ENCODE assay signal across 11 cellular contexts in the genomic region with DNA sequence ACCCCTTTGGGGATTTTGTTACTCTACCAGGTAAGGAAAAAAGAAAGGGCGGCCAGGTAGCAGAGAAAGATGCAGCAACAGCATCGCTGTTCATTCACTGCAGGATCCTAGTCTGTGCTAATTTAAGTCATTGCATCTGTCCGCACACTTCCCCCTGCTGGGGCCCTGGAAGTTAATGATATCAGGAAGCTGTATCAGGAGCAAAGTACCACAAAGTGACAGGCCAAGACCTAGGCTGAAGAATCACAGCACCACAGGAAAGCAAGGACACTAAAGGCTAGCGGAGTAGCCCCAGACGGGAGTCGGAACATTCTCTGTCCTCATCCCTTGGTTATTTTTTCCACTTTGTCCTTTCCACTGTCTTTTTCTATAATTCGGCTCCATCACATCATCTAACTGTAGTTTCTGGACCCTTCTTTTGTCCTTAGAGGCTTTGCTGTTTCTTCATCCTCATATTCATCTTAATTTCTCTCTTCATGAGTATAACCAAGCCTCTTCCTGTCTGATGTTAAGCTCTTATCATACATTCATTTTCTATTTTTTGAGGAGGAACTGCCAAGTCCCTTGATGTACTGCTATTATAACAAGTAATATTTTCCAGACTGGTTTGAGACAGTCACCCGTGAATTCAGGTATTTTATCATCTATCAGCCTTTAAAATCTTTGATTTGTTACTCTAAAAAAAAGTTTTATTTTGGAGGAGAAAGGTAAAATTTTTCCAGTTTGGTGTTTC. TPM values are rescaled to one million over a fixed set of nuclear protein-coding genes. Genes with fewer than 3 reads are reported as not detected.
A peak's percentile ranks its signal among the peaks of the same experiment; 100 is the strongest.
DNase-seq lines count a peak whose midpoint lies in the region; ATAC-seq and TF ChIP-seq lines count a peak whose summit lies in the region.
"Had no signal": no experiment of that assay in that cellular context is flagged by ENCODE, and none has a peak within 500 bp of the region (broad histone marks: within the 10 kb centered on the region; RNA-seq: fewer than 3 reads in every experiment).

No MANE protein-coding gene starts in this region.

- TF ChIP-seq CTCF in mesothelial cell of epicardium (IDR thresholded peaks at IDR 0.05; ENCODE audit: unreplicated experiment) (no peak), type B pancreatic cell (conservative IDR thresholded peaks at IDR 0.05) (no peak)

- peak in 1 of 2 donors; percentile 25 for ATAC-seq in activated T-cell treated with anti-CD3 and anti-CD28 coated beads, Interleukin-2, amount 50 U/mL, for 72 hours (replicated peaks in 1 of 2)

- H3K27me3 Mint-ChIP-seq in activated T-cell treated with anti-CD3 and anti-CD28 coated beads, Interleukin-2, amount 50 U/mL, for 72 hours (ENCODE audit: low read depth) = no peaks in the 10 kb centered on the region
- no peaks in the 10 kb centered on the region for H3K27me3 Mint-ChIP-seq in activated naive CD8-positive, alpha-beta T cell treated with anti-CD3 and anti-CD28 coated beads for 36 hours
- H3K27me3 Mint-ChIP-seq in mesothelial cell of epicardium (ENCODE audit: low read depth) (no peaks in the 10 kb centered on the region), type B pancreatic cell (no peaks in the 10 kb centered on the region)

- peaks cover 0 to 7% of the 10 kb centered on the region in 2 donors for H3K36me3 Mint-ChIP-seq in activated T-cell treated with anti-CD3 and anti-CD28 coated beads, Interleukin-2, amount 50 U/mL, for 72 hours (ENCODE audit: insufficient read depth in 2 of 2)
- peaks cover 16% of the 10 kb centered on the region for H3K36me3 Mint-ChIP-seq in activated naive CD8-positive, alpha-beta T cell treated with anti-CD3 and anti-CD28 coated beads for 36 hours
- H3K36me3 Mint-ChIP-seq in mesothelial cell of epicardium = no peaks in the 10 kb centered on the region
- peaks cover 31% of the 10 kb centered on the region for H3K36me3 Mint-ChIP-seq in type B pancreatic cell

- H3K9me3 Mint-ChIP-seq in activated T-cell treated with anti-CD3 and anti-CD28 coated beads, Interleukin-2, amount 50 U/mL, for 72 hours = no peaks in the 10 kb centered on the region
- peaks cover 2% of the 10 kb centered on the region for H3K9me3 Mint-ChIP-seq in activated naive CD8-positive, alpha-beta T cell treated with anti-CD3 and anti-CD28 coated beads for 36 hours
- H3K9me3 Mint-ChIP-seq in mesothelial cell of epicardium = no peaks in the 10 kb centered on the region
- H3K9me3 Mint-ChIP-seq in type B pancreatic cell = no peaks in the 10 kb centered on the region

- peak overlapping the region; percentile 20 to 56 for H3K4me3 Mint-ChIP-seq in activated T-cell treated with anti-CD3 and anti-CD28 coated beads, Interleukin-2, amount 50 U/mL, for 72 hours
- no peak overlapping the region for H3K4me3 Mint-ChIP-seq in activated naive CD8-positive, alpha-beta T cell treated with anti-CD3 and anti-CD28 coated beads for 36 hours
- H3K4me3 Mint-ChIP-seq in mesothelial cell of epicardium = no peak overlapping the region
- peak overlapping the region; percentile 54 for H3K4me3 Mint-ChIP-seq in type B pancreatic cell

- H3K4me1 Mint-ChIP-seq in activated T-cell treated with anti-CD3 and anti-CD28 coated beads, Interleukin-2, amount 50 U/mL, for 72 hours (ENCODE audit: low read depth) = peaks cover 41% of the 10 kb centered on the region
- peaks cover 33% of the 10 kb centered on the region for H3K4me1 Mint-ChIP-seq in activated naive CD8-positive, alpha-beta T cell treated with anti-CD3 and anti-CD28 coated beads for 36 hours
- H3K4me1 Mint-ChIP-seq in mesothelial cell of epicardium (peaks cover 54% of the 10 kb centered on the region), type B pancreatic cell (ENCODE audit: unreplicated experiment) (peaks cover 13% of the 10 kb centered on the region)

- H3K27ac Mint-ChIP-seq in activated T-cell treated with anti-CD3 and anti-CD28 coated beads, Interleukin-2, amount 50 U/mL, for 72 hours = peak overlapping the region; percentile 96
- H3K27ac Mint-ChIP-seq in activated naive CD8-positive, alpha-beta T cell treated with anti-CD3 and anti-CD28 coated beads for 36 hours = peak overlapping the region; percentile 81
- peak overlapping the region; percentile 92 for H3K27ac Mint-ChIP-seq in mesothelial cell of epicardium
- peak overlapping the region; percentile 98 for H3K27ac Mint-ChIP-seq in type B pancreatic cell

- no peak for DNase-seq in activated T-cell treated with anti-CD3 and anti-CD28 coated beads, Interleukin-2, amount 50 U/mL, for 72 hours
- no peak for DNase-seq in activated T-cell treated with anti-CD3 and anti-CD28 coated beads, Interleukin-2, amount 50 U/mL, for 48 hours
- DNase-seq in activated naive CD8-positive, alpha-beta T cell treated with anti-CD3 and anti-CD28 coated beads for 36 hours = no peak
- DNase-seq in mesothelial cell of epicardium (ENCODE audit: low spot score in 2 of 2, unreplicated experiment in 2 of 2) (no peak), type B pancreatic cell (ENCODE audit: extremely low spot score, unreplicated experiment) (no peak), NCI-H1092 treated with DMSO at 0.1 percent for 48 hours (lab: John Stamatoyannopoulos, UW) (no peak), RKO (ENCODE audit: low spot score) (no peak), SHP77 (lab: John Stamatoyannopoulos, UW) (no peak)
- DNase-seq: activated CD4-positive, alpha-beta T cell treated with anti-CD3 and anti-CD28 coated beads, Interleukin-2, amount 50 U/mL, for 4 hours; esophagus squamous epithelium; NCI-H1436 treated with DMSO at 0.1 percent for 48 hours had no signal

RNA-seq across cellular contexts. Expression of a gene that starts 28.4 kb away (rescaled TPM):
- total RNA-seq in activated T-cell treated with anti-CD3 and anti-CD28 coated beads, Interleukin-2, amount 50 U/mL, for 72 hours = 100 to 1,000 TPM; 105 to 129 TPM
- total RNA-seq in activated naive CD8-positive, alpha-beta T cell treated with anti-CD3 and anti-CD28 coated beads for 36 hours = 10 to 100 TPM; 21.6 to 24.4 TPM
- total RNA-seq in mesothelial cell of epicardium (31.4 to 31.9 TPM (median 31.5 TPM) in 3 replicates), type B pancreatic cell (ENCODE audit: low replicate concordance) (52.1 and 240 TPM in 2 replicates)

Comparison
In these comparisons a context has a peak if more than half of its experiments do, and no peak if none do; other contexts are left out.
1. H3K4me3 Mint-ChIP-seq: peak in activated T-cell treated with anti-CD3 and anti-CD28 coated beads, Interleukin-2, amount 50 U/mL, for 72 hours (2 of 2) and type B pancreatic cell (single experiment); none in activated naive CD8-positive, alpha-beta T cell treated with anti-CD3 and anti-CD28 coated beads for 36 hours (single experiment) and mesothelial cell of epicardium (single experiment).
2. Peak in every context shown above with its lines, with median percentiles within 50 percentile points of each other: H3K27ac Mint-ChIP-seq.